In the genomic region with DNA sequence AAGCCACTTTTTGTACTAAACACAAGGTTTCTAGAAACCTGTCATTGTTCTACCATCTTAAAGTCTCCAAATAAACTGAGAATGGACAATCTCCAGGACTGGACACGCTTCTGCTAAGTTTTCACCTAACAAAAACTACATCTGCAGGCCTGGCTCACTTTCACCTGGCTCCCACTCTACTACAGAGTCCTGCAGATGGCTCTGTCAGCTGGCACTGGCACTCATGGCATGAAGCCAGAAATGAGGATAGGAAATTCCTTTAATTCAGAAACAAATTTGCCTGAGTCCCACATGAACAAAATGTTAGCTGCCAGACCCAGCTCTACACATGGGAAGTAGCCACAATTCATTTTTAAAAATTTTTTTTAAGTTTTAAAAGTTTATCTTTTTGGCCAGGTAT, we compare ENCODE assay signal across 12 cellular contexts. TPM values are rescaled to one million over a fixed set of nuclear protein-coding genes. Genes with fewer than 3 reads are reported as not detected.
DNase-seq lines count a peak whose midpoint lies in the region; ATAC-seq and TF ChIP-seq lines count a peak whose summit lies in the region.
"Had no signal": no experiment of that assay in that cellular context is flagged by ENCODE, and none has a peak within 500 bp of the region (broad histone marks: within the 10 kb centered on the region; RNA-seq: fewer than 3 reads in every experiment).

No MANE protein-coding gene starts in this region.

- H3K9me3 Mint-ChIP-seq in activated CD4-positive, alpha-beta T cell treated with anti-CD3 and anti-CD28 coated beads for 36 hours (ENCODE audit: low read depth), result no peaks in the 10 kb centered on the region

- H3K36me3 Mint-ChIP-seq in activated CD4-positive, alpha-beta T cell treated with anti-CD3 and anti-CD28 coated beads for 36 hours (ENCODE audit: low read depth), result no peaks in the 10 kb centered on the region

- H3K4me3 ChIP-seq in left lung (no peak overlapping the region), upper lobe of left lung (peak overlapping the region in 1 of 4 donors; percentile 40)
- H3K4me3 ChIP-seq: heart right ventricle, spleen had no signal

- TF ChIP-seq EP300 in upper lobe of left lung (IDR thresholded peaks at IDR 0.05), result no peak

- H3K9me3 ChIP-seq in left lung (no peaks in the 10 kb centered on the region), upper lobe of left lung (no peaks in the 10 kb centered on the region)
- H3K9me3 ChIP-seq: heart right ventricle, spleen had no signal

- no peak for TF ChIP-seq POLR2A in upper lobe of left lung (IDR thresholded peaks at IDR 0.05)

- H3K27me3 ChIP-seq in left lung (no peaks in the 10 kb centered on the region), upper lobe of left lung (no peaks in the 10 kb centered on the region)
- H3K27me3 ChIP-seq: heart right ventricle had no signal

- H3K27ac ChIP-seq in left lung (peak overlapping the region; percentile 4 to 51), upper lobe of left lung (peak overlapping the region; percentile 65 to 85 (median 70))
- H3K27ac ChIP-seq: spleen had no signal

- H3K36me3 ChIP-seq in left lung, result no peaks in the 10 kb centered on the region
- no peaks in the 10 kb centered on the region for H3K36me3 ChIP-seq in upper lobe of left lung
- H3K36me3 ChIP-seq: heart right ventricle, spleen had no signal

- no peak for ATAC-seq in left lung
- ATAC-seq in upper lobe of left lung (ENCODE audit: low FRiP score in 2 of 2), result no peak
- ATAC-seq in activated CD4-positive, alpha-beta T cell treated with anti-CD3 and anti-CD28 coated beads for 36 hours, result no peak
- ATAC-seq in GM21526 (IDR thresholded peaks at IDR 0.05; ENCODE audit: low FRiP score, unreplicated experiment), result no peak

- TF ChIP-seq CTCF in left lung (IDR thresholded peaks at IDR 0.05) (no peak), upper lobe of left lung (IDR thresholded peaks at IDR 0.05) (no peak)

- intact Hi-C loops in left lung (cut with DNase I), result no loop called here
- intact Hi-C loops in activated CD4-positive, alpha-beta T cell treated with anti-CD3 and anti-CD28 coated beads for 36 hours (cut with DNase I, micrococcal nuclease), result no loop called here

- no peak overlapping the region for H3K4me3 Mint-ChIP-seq in activated CD4-positive, alpha-beta T cell treated with anti-CD3 and anti-CD28 coated beads for 36 hours

- DNase-seq in SHP77 (lab: John Stamatoyannopoulos, UW) (peak; percentile 7 to 49), SHP77 treated with DMSO at 0.1 percent for 48 hours (lab: John Stamatoyannopoulos, UW) (no peak), NCI-H69 (lab: John Stamatoyannopoulos, UW) (peak; percentile 67), left lung (no peak), upper lobe of left lung (no peak), ecto neural progenitor cell (ENCODE audit: low spot score) (no peak)
- no peak for DNase-seq in activated CD4-positive, alpha-beta T cell treated with anti-CD3 and anti-CD28 coated beads for 36 hours
- DNase-seq: erythroblast, NCI-H1694 treated with DMSO at 0.1 percent for 48 hours, spleen had no signal

- H3K4me1 ChIP-seq in left lung, result peaks cover 0 to 10% of the 10 kb centered on the region in 2 donors
- peaks cover 9 to 24% (median 13%) of the 10 kb centered on the region in 4 donors for H3K4me1 ChIP-seq in upper lobe of left lung
- H3K4me1 ChIP-seq: spleen had no signal

- CTCF ChIA-PET in activated CD4-positive, alpha-beta T cell treated with anti-CD3 and anti-CD28 coated beads for 36 hours (lab: Charles Lee), result no interaction called here

- no peak overlapping the region for H3K27ac Mint-ChIP-seq in activated CD4-positive, alpha-beta T cell treated with anti-CD3 and anti-CD28 coated beads for 36 hours

- peaks cover 16% of the 10 kb centered on the region for H3K27me3 Mint-ChIP-seq in activated CD4-positive, alpha-beta T cell treated with anti-CD3 and anti-CD28 coated beads for 36 hours

- POLR2A ChIA-PET in activated CD4-positive, alpha-beta T cell treated with anti-CD3 and anti-CD28 coated beads for 36 hours (lab: Charles Lee), result no interaction called here

- 71 to 78% methylated on average over 1 of the region's 1 CpG for WGBS in upper lobe of left lung, 2 donors

- H3K4me1 Mint-ChIP-seq in activated CD4-positive, alpha-beta T cell treated with anti-CD3 and anti-CD28 coated beads for 36 hours, result no peaks in the 10 kb centered on the region

RNA-seq across cellular contexts. Expression of gene STXBP6, which starts 42.1 kb away (rescaled TPM):
- total RNA-seq in left lung (10 to 100 TPM; 17.2 to 19.9 TPM), upper lobe of left lung (10 to 100 TPM; 13.6 to 38.3 (median 23.7) TPM)
- total RNA-seq in activated CD4-positive, alpha-beta T cell treated with anti-CD3 and anti-CD28 coated beads for 36 hours, result not detected

Comparison
In these comparisons a context has a peak if more than half of its experiments do, and no peak if none do; other contexts are left out.
1. DNase-seq: peak in SHP77 (2 of 2) and NCI-H69 (single experiment); none in SHP77 treated with DMSO at 0.1 percent for 48 hours (single experiment), left lung (0 of 2), upper lobe of left lung (0 of 2), activated CD4-positive, alpha-beta T cell treated with anti-CD3 and anti-CD28 coated beads for 36 hours (single experiment) and ecto neural progenitor cell (single experiment).
2. RNA of gene STXBP6, which starts 42.1 kb away (total RNA-seq): 13.6 to 38.3 TPM in upper lobe of left lung and 17.2 to 19.9 TPM in left lung; not detected in activated CD4-positive, alpha-beta T cell treated with anti-CD3 and anti-CD28 coated beads for 36 hours; every median in the first group is over 10 times any median in the second.